Comparison of ENCODE assay signal across 13 cellular contexts in the genomic region with DNA sequence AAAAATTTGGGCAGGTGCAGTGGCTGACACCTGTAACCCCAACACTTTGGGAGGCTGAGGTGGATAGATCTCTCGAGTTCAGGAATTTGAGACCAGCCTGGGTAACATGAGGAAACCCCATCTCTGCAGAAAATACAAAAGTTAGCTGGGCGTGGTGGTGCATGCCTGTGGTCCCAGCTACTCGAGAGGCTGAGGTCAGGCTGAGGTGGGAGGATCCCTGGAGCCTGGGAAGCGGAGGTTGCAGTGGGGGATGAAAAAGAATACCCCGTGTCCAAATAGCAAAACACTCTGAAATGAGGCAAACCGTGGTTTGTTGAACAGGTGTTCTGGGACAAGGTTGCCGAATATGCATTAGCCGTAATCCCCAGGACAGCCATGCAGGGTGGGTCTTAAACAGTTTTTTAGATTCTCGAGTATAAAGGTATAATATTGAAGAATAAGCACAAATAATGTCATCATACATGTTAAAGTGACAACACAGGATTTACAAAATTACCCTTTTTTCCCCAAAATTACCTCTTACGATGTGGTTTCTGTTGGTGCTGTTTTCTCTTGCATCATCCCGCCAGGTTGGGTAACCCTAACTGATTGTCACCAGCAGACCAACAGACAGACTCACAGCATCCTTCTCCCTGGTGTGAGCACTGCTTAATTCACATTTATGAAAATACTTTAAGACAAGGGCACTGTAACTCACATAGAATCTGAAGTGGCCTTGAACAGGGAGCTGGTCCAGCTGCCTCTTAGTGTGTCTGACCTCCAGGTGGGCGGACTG. TPM values are rescaled to one million over a fixed set of nuclear protein-coding genes. Genes with fewer than 3 reads are reported as not detected.
DNase-seq lines count a peak whose midpoint lies in the region; ATAC-seq lines count a peak whose summit lies in the region.
"Had no signal": no experiment of that assay in that cellular context is flagged by ENCODE, and none has a peak within 500 bp of the region (broad histone marks: within the 10 kb centered on the region; RNA-seq: fewer than 3 reads in every experiment).

No MANE protein-coding gene starts in this region.

- H3K27ac ChIP-seq in effector memory CD4-positive, alpha-beta T cell (ENCODE audit: insufficient read depth, low read length, poor library complexity, severe bottlenecking) = peak overlapping the region; percentile 11

- no peaks in the 10 kb centered on the region for H3K9me3 ChIP-seq in effector memory CD4-positive, alpha-beta T cell (ENCODE audit: control insufficient read depth, low read length)

- no peak overlapping the region for H3K4me3 ChIP-seq in effector memory CD4-positive, alpha-beta T cell (ENCODE audit: insufficient read depth, low read depth, low read length, poor library complexity, severe bottlenecking)
- H3K4me3 ChIP-seq: smooth muscle cell had no signal

- peaks cover 3% of the 10 kb centered on the region for H3K36me3 ChIP-seq in effector memory CD4-positive, alpha-beta T cell (ENCODE audit: control insufficient read depth, insufficient read depth, low read length)

- ATAC-seq in HG03196 (IDR thresholded peaks at IDR 0.05; ENCODE audit: unreplicated experiment) (no peak), Right ventricle myocardium inferior (no peak)

- intact Hi-C loops in Right ventricle myocardium inferior (cut with DNase I) = no loop called here

- no peaks in the 10 kb centered on the region for H3K27me3 ChIP-seq in effector memory CD4-positive, alpha-beta T cell (replicated peaks; ENCODE audit: control insufficient read depth, insufficient read depth, low read length, poor library complexity, severe bottlenecking)

- H3K4me1 ChIP-seq in effector memory CD4-positive, alpha-beta T cell (ENCODE audit: control insufficient read depth, insufficient read depth, low read length, poor library complexity, severe bottlenecking) = peaks cover 17% of the 10 kb centered on the region

- DNase-seq in DMS79 (lab: John Stamatoyannopoulos, UW) (peak; percentile 57), NOMO-1 treated with DMSO at 0.1 percent for 48 hours (lab: John Stamatoyannopoulos, UW; ENCODE audit: unreplicated experiment) (peak; percentile 87), NCI-H187 (lab: John Stamatoyannopoulos, UW) (no peak), Right ventricle myocardium inferior (ENCODE audit: missing footprints) (no peak)
- no peak for DNase-seq in effector memory CD4-positive, alpha-beta T cell
- DNase-seq: activated CD4-positive, CD25-positive, alpha-beta regulatory T cell; HFFc6; islet precursor cell; Karpas-422; NCI-H2171 had no signal

RNA-seq across cellular contexts. Expression of gene DNAJC5, which starts 9.1 kb away (rescaled TPM):
- total RNA-seq in Right ventricle myocardium inferior = 41.4 TPM

RNA-seq across cellular contexts. Expression of gene TPD52L2, which starts 38.9 kb away (rescaled TPM):
- total RNA-seq in Right ventricle myocardium inferior = 78.0 TPM

RNA-seq across cellular contexts. Expression of gene ABHD16B, which starts 42.7 kb away (rescaled TPM):
- total RNA-seq in Right ventricle myocardium inferior = not detected
- total RNA-seq: fibroblast of villous mesenchyme, HFFc6, smooth muscle cell had no signal

RNA-seq across cellular contexts. Expression of gene UCKL1, which starts 52.2 kb away (rescaled TPM):
- total RNA-seq in Right ventricle myocardium inferior = 52.0 TPM

Comparison
In these comparisons a context has a peak if more than half of its experiments do, and no peak if none do; other contexts are left out.
1. DNase-seq: peak in DMS79 (single experiment) and NOMO-1 treated with DMSO at 0.1 percent for 48 hours (single experiment); none in effector memory CD4-positive, alpha-beta T cell (0 of 3), NCI-H187 (0 of 2) and Right ventricle myocardium inferior (single experiment).